In genomic region chr10:74969093-74969492, GRCh38 we compare ENCODE assay signal across 15 cellular contexts.
DNase-seq lines count a peak whose midpoint lies in the region; ATAC-seq and TF ChIP-seq lines count a peak whose summit lies in the region.
"Had no signal": no experiment of that assay in that cellular context is flagged by ENCODE, and none has a peak within 500 bp of the region (broad histone marks: within the 10 kb centered on the region; RNA-seq: fewer than 3 reads in every experiment).

No MANE protein-coding gene starts in this region.

- ATAC-seq in natural killer cell: no peak

- intact Hi-C loops in CD4-positive, alpha-beta memory T cell (cut with micrococcal nuclease): no loop called here
- intact Hi-C loops in natural killer cell (cut with micrococcal nuclease): loop anchor here (2.0 kb wide), 1 partner anchor 50 kb away; no protein-coding TSS in a partner anchor

- peaks cover 20 to 22% of the 10 kb centered on the region in 2 donors for H3K36me3 Mint-ChIP-seq in CD4-positive, alpha-beta memory T cell
- H3K36me3 Mint-ChIP-seq in natural killer cell: no peaks in the 10 kb centered on the region

- no peaks in the 10 kb centered on the region for H3K36me3 ChIP-seq in CD4-positive, alpha-beta memory T cell (ENCODE audit: insufficient read depth, low read length)
- no peaks in the 10 kb centered on the region for H3K36me3 ChIP-seq in HUES48 (ENCODE audit: control insufficient read depth, insufficient read depth, low read length)
- no peaks in the 10 kb centered on the region for H3K36me3 ChIP-seq in brain microvascular endothelial cell (replicated peaks)
- H3K36me3 ChIP-seq: breast epithelium had no signal

- H3K4me1 ChIP-seq in CD4-positive, alpha-beta memory T cell (ENCODE audit: insufficient read depth, low read length): peaks cover 20% of the 10 kb centered on the region
- peaks cover 19% of the 10 kb centered on the region for H3K4me1 ChIP-seq in HUES48 (ENCODE audit: control insufficient read depth, insufficient read depth, low read length)
- H3K4me1 ChIP-seq: breast epithelium had no signal

- TF ChIP-seq CTCF in VCaP (conservative IDR thresholded peaks at IDR 0.05) (no peak), natural killer cell (IDR thresholded peaks at IDR 0.05) (no peak), brain microvascular endothelial cell (IDR thresholded peaks at IDR 0.05; ENCODE audit: low read depth, low read length, missing control alignments) (no peak)

- no peaks in the 10 kb centered on the region for H3K27me3 ChIP-seq in CD4-positive, alpha-beta memory T cell (ENCODE audit: insufficient read depth, low read length)
- H3K27me3 ChIP-seq in HUES48 (ENCODE audit: control insufficient read depth, insufficient read depth, low read length) (no peaks in the 10 kb centered on the region), brain microvascular endothelial cell (replicated peaks) (no peaks in the 10 kb centered on the region)
- H3K27me3 ChIP-seq: breast epithelium, stomach had no signal

- no peak overlapping the region for H3K9ac ChIP-seq in HUES48 (ENCODE audit: low read depth, low read length)

- in situ Hi-C loops in brain microvascular endothelial cell (cut with HindIII; ENCODE audit: low pct_ligation_motif_present, low sequenced_read_pairs): no loop called here

- H3K4me1 Mint-ChIP-seq in CD4-positive, alpha-beta memory T cell: peaks cover 29 to 43% (median 40%) of the 10 kb centered on the region in 4 donors
- H3K4me1 Mint-ChIP-seq in natural killer cell: peaks cover 33 to 39% of the 10 kb centered on the region in 2 donors

- POLR2A ChIA-PET in CD4-positive, alpha-beta memory T cell (lab: Charles Lee; ENCODE audit: partially characterized antibody): no interaction called here

- no peak overlapping the region for H3K27ac ChIP-seq in CD4-positive, alpha-beta memory T cell (ENCODE audit: low read depth, low read length)
- peak overlapping the region; percentile 12 for H3K27ac ChIP-seq in HUES48 (ENCODE audit: low read depth, low read length)
- H3K27ac ChIP-seq in VCaP: peak overlapping the region; percentile 90
- H3K27ac ChIP-seq in brain microvascular endothelial cell: no peak overlapping the region

- no peak for DNase-seq in CD4-positive, alpha-beta memory T cell
- DNase-seq in natural killer cell (no peak), anterior cingulate cortex (lab: John Stamatoyannopoulos, UW) (no peak), brain microvascular endothelial cell (no peak), NCI-H1694 (lab: John Stamatoyannopoulos, UW) (no peak), hippocampal formation (lab: John Stamatoyannopoulos, UW) (no peak)
- DNase-seq: activated CD4-positive, alpha-beta T cell treated with anti-CD3 and anti-CD28 coated beads for 48 hours; activated naive CD4-positive, alpha-beta T cell treated with Interleukin-2 at 50 U/mL for 16 hours; AML-193; H7; stomach had no signal

- H3K9me3 ChIP-seq in CD4-positive, alpha-beta memory T cell (ENCODE audit: control insufficient read depth in 1 of 2, low read length in 2 of 2): no peaks in the 10 kb centered on the region
- H3K9me3 ChIP-seq in HUES48 (ENCODE audit: control insufficient read depth, insufficient read depth, low read length): no peaks in the 10 kb centered on the region
- H3K9me3 ChIP-seq: breast epithelium, stomach had no signal

- no peaks in the 10 kb centered on the region for H3K9me3 Mint-ChIP-seq in CD4-positive, alpha-beta memory T cell
- no peaks in the 10 kb centered on the region for H3K9me3 Mint-ChIP-seq in natural killer cell

- peak overlapping the region; percentile 53 to 93 (median 64) for H3K27ac Mint-ChIP-seq in CD4-positive, alpha-beta memory T cell
- peak overlapping the region; percentile 78 to 90 for H3K27ac Mint-ChIP-seq in natural killer cell

- no peak overlapping the region for H3K4me3 ChIP-seq in CD4-positive, alpha-beta memory T cell (ENCODE audit: low read length in 2 of 2)
- H3K4me3 ChIP-seq in HUES48 (ENCODE audit: low read depth, low read length) (no peak overlapping the region), brain microvascular endothelial cell (ENCODE audit: low read depth, low read length) (no peak overlapping the region)
- H3K4me3 ChIP-seq: breast epithelium, lung, stomach had no signal

- H3K4me3 Mint-ChIP-seq in CD4-positive, alpha-beta memory T cell: peak overlapping the region in 6 of 8 donors; percentile 23 to 73 (median 40)
- peak overlapping the region; percentile 77 for H3K4me3 Mint-ChIP-seq in natural killer cell

- no peaks in the 10 kb centered on the region for H3K27me3 Mint-ChIP-seq in CD4-positive, alpha-beta memory T cell
- no peaks in the 10 kb centered on the region for H3K27me3 Mint-ChIP-seq in natural killer cell (ENCODE audit: low read depth in 2 of 2)

- CTCF ChIA-PET in CD4-positive, alpha-beta memory T cell (lab: Charles Lee; ENCODE audit: partially characterized antibody): no interaction called here

Comparison
In these comparisons a context has a peak if more than half of its experiments do, and no peak if none do; other contexts are left out.
1. H3K27ac ChIP-seq: peak in HUES48 (single experiment) and VCaP (single experiment); none in CD4-positive, alpha-beta memory T cell (single experiment) and brain microvascular endothelial cell (single experiment).